29 cellular contexts compared by ENCODE assay signal in genomic region chr21:37231247-37231645, GRCh38. TPM values are rescaled to one million over a fixed set of nuclear protein-coding genes. Genes with fewer than 3 reads are reported as not detected.
DNase-seq lines count a peak whose midpoint lies in the region; ATAC-seq, FAIRE-seq and TF ChIP-seq lines count a peak whose summit lies in the region.
"Had no signal": no experiment of that assay in that cellular context is flagged by ENCODE, and none has a peak within 500 bp of the region (broad histone marks: within the 10 kb centered on the region; RNA-seq: fewer than 3 reads in every experiment).

No MANE protein-coding gene starts in this region.

- H3K27ac Mint-ChIP-seq in CD4-positive, alpha-beta memory T cell, result peak overlapping the region in 4 of 7 donors; percentile 7 to 84 (median 38)
- peak overlapping the region; percentile 49 for H3K27ac Mint-ChIP-seq in activated naive CD8-positive, alpha-beta T cell treated with anti-CD3 and anti-CD28 coated beads for 36 hours
- H3K27ac Mint-ChIP-seq in naive thymus-derived CD4-positive, alpha-beta T cell, result peak overlapping the region in 7 of 9 donors; percentile 7 to 73 (median 40)

- H3K27me3 ChIP-seq in CD4-positive, alpha-beta memory T cell (ENCODE audit: insufficient read depth, low read length), result no peaks in the 10 kb centered on the region
- no peaks in the 10 kb centered on the region for H3K27me3 ChIP-seq in naive thymus-derived CD4-positive, alpha-beta T cell (ENCODE audit: control insufficient read depth in 2 of 2, insufficient read depth in 2 of 2, low read length in 2 of 2)
- H3K27me3 ChIP-seq: ascending aorta, heart left ventricle, neutrophil, vagina had no signal

- intact Hi-C loops in CD4-positive, alpha-beta memory T cell (cut with micrococcal nuclease), result no loop called here
- intact Hi-C loops in naive thymus-derived CD4-positive, alpha-beta T cell (cut with micrococcal nuclease), result no loop called here

- no peak for TF ChIP-seq CTCF in A549 (IDR thresholded peaks at IDR 0.05)

- H3K9me3 ChIP-seq in A549, result no peaks in the 10 kb centered on the region
- H3K9me3 ChIP-seq in CD4-positive, alpha-beta memory T cell (ENCODE audit: control insufficient read depth in 1 of 2, low read length in 2 of 2), result no peaks in the 10 kb centered on the region
- H3K9me3 ChIP-seq in naive thymus-derived CD4-positive, alpha-beta T cell (ENCODE audit: control insufficient read depth in 2 of 3, low read length in 3 of 3), result no peaks in the 10 kb centered on the region
- H3K9me3 ChIP-seq: ascending aorta, heart left ventricle, lower lobe of right lung, neutrophil, vagina had no signal

- CTCF ChIA-PET in A549 (lab: Yijun Ruan, JAX), result interaction anchor here (0.6 kb wide), 1 partner anchor 1402 kb away, joined by 3 read pairs; no protein-coding TSS in a partner anchor
- CTCF ChIA-PET in CD4-positive, alpha-beta memory T cell (lab: Charles Lee; ENCODE audit: partially characterized antibody), result interaction anchor here (2.0 kb wide), 1 partner anchor 10 kb away, joined by 6 read pairs; no protein-coding TSS in a partner anchor
- CTCF ChIA-PET in naive thymus-derived CD4-positive, alpha-beta T cell (lab: Charles Lee), result no interaction called here

- no peak overlapping the region for H3K4me3 Mint-ChIP-seq in CD4-positive, alpha-beta memory T cell
- no peak overlapping the region for H3K4me3 Mint-ChIP-seq in activated naive CD8-positive, alpha-beta T cell treated with anti-CD3 and anti-CD28 coated beads for 36 hours
- H3K4me3 Mint-ChIP-seq in naive thymus-derived CD4-positive, alpha-beta T cell, result no peak overlapping the region
- H3K4me3 Mint-ChIP-seq: activated T-cell treated with anti-CD3 and anti-CD28 coated beads, Interleukin-2, amount 50 U/mL, for 4 hours; CD4-positive, CD25-positive, alpha-beta regulatory T cell; effector memory CD8-positive, alpha-beta T cell; T-cell had no signal

- peaks cover 52% of the 10 kb centered on the region for H3K36me3 ChIP-seq in CD4-positive, alpha-beta memory T cell (ENCODE audit: insufficient read depth, low read length)
- peaks cover 0 to 81% (median 25%) of the 10 kb centered on the region in 3 experiments for H3K36me3 ChIP-seq in naive thymus-derived CD4-positive, alpha-beta T cell (ENCODE audit: control insufficient read depth in 2 of 3, insufficient read depth in 3 of 3, low read length in 3 of 3)

- no peak overlapping the region for H3K4me3 ChIP-seq in A549
- no peak overlapping the region for H3K4me3 ChIP-seq in CD4-positive, alpha-beta memory T cell (ENCODE audit: low read length in 2 of 2)
- H3K4me3 ChIP-seq in naive thymus-derived CD4-positive, alpha-beta T cell (ENCODE audit: low read length), result no peak overlapping the region
- H3K4me3 ChIP-seq: ascending aorta, coronary artery, heart left ventricle, lower lobe of right lung, vagina had no signal

- no peak overlapping the region for H3K27ac ChIP-seq in A549
- no peak overlapping the region for H3K27ac ChIP-seq in CD4-positive, alpha-beta memory T cell (ENCODE audit: low read depth, low read length)
- no peak overlapping the region for H3K27ac ChIP-seq in naive thymus-derived CD4-positive, alpha-beta T cell (ENCODE audit: low read depth, low read length)
- H3K27ac ChIP-seq: ascending aorta, coronary artery, heart left ventricle, KMS-11, lower lobe of right lung, neutrophil, vagina had no signal

- peaks cover 44 to 63% of the 10 kb centered on the region in 2 donors for H3K36me3 Mint-ChIP-seq in CD4-positive, alpha-beta memory T cell
- H3K36me3 Mint-ChIP-seq in activated naive CD8-positive, alpha-beta T cell treated with anti-CD3 and anti-CD28 coated beads for 36 hours, result peaks cover 30% of the 10 kb centered on the region
- peaks cover 11 to 56% (median 27%) of the 10 kb centered on the region in 5 donors for H3K36me3 Mint-ChIP-seq in naive thymus-derived CD4-positive, alpha-beta T cell

- FAIRE-seq in A549 (lab: Jason Lieb, UNC), result no peak
- FAIRE-seq: TTC549 had no signal

- POLR2A ChIA-PET in A549 (lab: Yijun Ruan, JAX), result no interaction called here
- POLR2A ChIA-PET in CD4-positive, alpha-beta memory T cell (lab: Charles Lee; ENCODE audit: partially characterized antibody), result interaction anchor here (2.6 kb wide), 1 partner anchor 10 kb away, joined by 8 read pairs; no protein-coding TSS in a partner anchor
- POLR2A ChIA-PET in naive thymus-derived CD4-positive, alpha-beta T cell (lab: Charles Lee), result interaction anchor here (0.7 to 1.0 kb wide), 2 partner anchors 23 to 50 kb away, joined by 3 read pairs; no protein-coding TSS in a partner anchor

- H3K4me1 Mint-ChIP-seq in CD4-positive, alpha-beta memory T cell, result peaks cover 0 to 8% (median 1%) of the 10 kb centered on the region in 4 donors
- H3K4me1 Mint-ChIP-seq in activated naive CD8-positive, alpha-beta T cell treated with anti-CD3 and anti-CD28 coated beads for 36 hours, result peaks cover 5% of the 10 kb centered on the region
- peaks cover 2 to 25% (median 6%) of the 10 kb centered on the region in 7 donors for H3K4me1 Mint-ChIP-seq in naive thymus-derived CD4-positive, alpha-beta T cell

- DNase-seq in A549 (ENCODE audit: low read depth in 1 of 2, low spot score in 1 of 2) (no peak), HuH-7 (ENCODE audit: low spot score) (no peak), NCI-H526 (lab: John Stamatoyannopoulos, UW) (no peak)
- DNase-seq in CD4-positive, alpha-beta memory T cell, result no peak
- no peak for DNase-seq in activated naive CD8-positive, alpha-beta T cell treated with anti-CD3 and anti-CD28 coated beads for 36 hours
- no peak for DNase-seq in naive thymus-derived CD4-positive, alpha-beta T cell
- DNase-seq in effector CD8-positive, alpha-beta T cell (lab: John Stamatoyannopoulos, UW), result no peak
- DNase-seq: activated naive CD4-positive, alpha-beta T cell treated with anti-CD3 and anti-CD28 coated beads, Interleukin-2, amount 50 U/mL, for 16 hours; activated T-cell treated with anti-CD3 and anti-CD28 coated beads, Interleukin-2, amount 50 U/mL, for 4 hours; CD4-positive, CD25-positive, alpha-beta regulatory T cell; effector memory CD8-positive, alpha-beta T cell; foreskin fibroblast; H7; heart left ventricle; lower lobe of right lung; MM.1S; NCI-H2081 treated with DMSO at 0.1 percent for 48 hours; NCI-H748 treated with DMSO at 0.1 percent for 48 hours; stimulated activated CD4-positive, alpha-beta T cell treated with anti-CD3 and anti-CD28 coated beads, Interleukin-4, amount 100 ng/mL, for 24 hours; stimulated activated naive CD4-positive, alpha-beta T cell; T-cell had no signal

- no peak overlapping the region for H3K4me2 ChIP-seq in A549
- H3K4me2 ChIP-seq: KMS-11 had no signal

- WGBS in A549 (ENCODE audit: missing lambda C conversion rate), result 91% methylated on average over 12 of the region's 12 CpGs

- TF ChIP-seq RAD21 in A549 (conservative IDR thresholded peaks at IDR 0.05 in 1 of 2, IDR thresholded peaks at IDR 0.05 in 1 of 2), result no peak

- no peaks in the 10 kb centered on the region for H3K27me3 Mint-ChIP-seq in CD4-positive, alpha-beta memory T cell
- no peaks in the 10 kb centered on the region for H3K27me3 Mint-ChIP-seq in activated naive CD8-positive, alpha-beta T cell treated with anti-CD3 and anti-CD28 coated beads for 36 hours
- H3K27me3 Mint-ChIP-seq in naive thymus-derived CD4-positive, alpha-beta T cell, result no peaks in the 10 kb centered on the region
- H3K27me3 Mint-ChIP-seq: CD4-positive, CD25-positive, alpha-beta regulatory T cell; effector memory CD8-positive, alpha-beta T cell; T-cell had no signal

- no peak for TF ChIP-seq POLR2A in A549 (IDR thresholded peaks at IDR 0.05; ENCODE audit: low read length)

- no peak for TF ChIP-seq EP300 in A549 (IDR thresholded peaks at IDR 0.05)

- no peak; a peak in 1 of 6 replicates for ATAC-seq in A549
- no peak for ATAC-seq in naive thymus-derived CD4-positive, alpha-beta T cell
- no peak for ATAC-seq in HG02870 (IDR thresholded peaks at IDR 0.05; ENCODE audit: unreplicated experiment)
- ATAC-seq: activated T-cell treated with anti-CD3 and anti-CD28 coated beads, Interleukin-2, amount 50 U/mL, for 4 hours; effector memory CD8-positive, alpha-beta T cell; lower lobe of right lung; sciatic nerve; T-cell had no signal

- H3K9me3 Mint-ChIP-seq in CD4-positive, alpha-beta memory T cell, result no peaks in the 10 kb centered on the region
- no peaks in the 10 kb centered on the region for H3K9me3 Mint-ChIP-seq in activated naive CD8-positive, alpha-beta T cell treated with anti-CD3 and anti-CD28 coated beads for 36 hours
- H3K9me3 Mint-ChIP-seq in naive thymus-derived CD4-positive, alpha-beta T cell, result no peaks in the 10 kb centered on the region
- H3K9me3 Mint-ChIP-seq: activated T-cell treated with anti-CD3 and anti-CD28 coated beads, Interleukin-2, amount 50 U/mL, for 4 hours; CD4-positive, CD25-positive, alpha-beta regulatory T cell; effector memory CD8-positive, alpha-beta T cell; T-cell had no signal

- H3K4me1 ChIP-seq in A549, result no peaks in the 10 kb centered on the region
- H3K4me1 ChIP-seq in CD4-positive, alpha-beta memory T cell (ENCODE audit: insufficient read depth, low read length), result peaks cover under 1% of the 10 kb centered on the region
- H3K4me1 ChIP-seq in naive thymus-derived CD4-positive, alpha-beta T cell (ENCODE audit: control insufficient read depth in 2 of 2, insufficient read depth in 2 of 2, low read length in 2 of 2), result peaks cover 0 to 1% of the 10 kb centered on the region in 2 donors
- H3K4me1 ChIP-seq: ascending aorta, heart left ventricle, lower lobe of right lung, vagina had no signal

TF ChIP-seq in A549, 52 proteins besides CTCF, POLR2A, EP300 and RAD21:
- no peak for TF ChIP-seq ZFP36 (IDR thresholded peaks at IDR 0.05; ENCODE audit: borderline replicate concordance, partially characterized antibody)
- peak; percentile 95 for TF ChIP-seq MAFK (IDR thresholded peaks at IDR 0.05; ENCODE audit: partially characterized antibody)
TF ChIP-seq in A549: peak in this region for 1.

RNA-seq across cellular contexts. Expression of gene VPS26C, which starts 35.9 kb away (rescaled TPM):
- polyA plus RNA-seq in A549 (2011; rRNA removed) (29.5 and 32.0 TPM in 2 replicates), A549 (2017; fragmentation: RNase III; extraction: RNeasy Plus Mini Kit Qiagen cat#74134 plus additional on column Dnase treatment) (19.4 to 24.2 TPM (median 22.0 TPM) in 3 replicates)
- polyA plus RNA-seq in A549 (2012; cell fraction: cytosol; rRNA removed), result 14.3 and 18.5 TPM in 2 replicates
- 12.1 and 14.2 TPM in 2 replicates for polyA plus RNA-seq in A549 (2012; cell fraction: nucleus; rRNA removed)
- 17.5 and 22.5 TPM in 2 replicates for polyA minus RNA-seq in A549 (2011; rRNA and poly(A)+ RNA removed)
- total RNA-seq in CD4-positive, alpha-beta memory T cell, result 10 to 100 TPM; 76.0 to 79.7 TPM
- 100 to 1,000 TPM in 1 of 2 donors, 10 to 100 TPM in 1; 81.9 to 105 TPM for polyA plus RNA-seq in CD4-positive, alpha-beta memory T cell
- total RNA-seq in activated naive CD8-positive, alpha-beta T cell treated with anti-CD3 and anti-CD28 coated beads for 36 hours, result 10 to 100 TPM; 60.7 to 62.6 TPM
- total RNA-seq in naive thymus-derived CD4-positive, alpha-beta T cell, result 10 to 100 TPM; 46.8 to 83.5 (median 77.7) TPM
- 10 to 100 TPM; 60.1 to 78.5 TPM for polyA plus RNA-seq in naive thymus-derived CD4-positive, alpha-beta T cell
